In the genomic region with DNA sequence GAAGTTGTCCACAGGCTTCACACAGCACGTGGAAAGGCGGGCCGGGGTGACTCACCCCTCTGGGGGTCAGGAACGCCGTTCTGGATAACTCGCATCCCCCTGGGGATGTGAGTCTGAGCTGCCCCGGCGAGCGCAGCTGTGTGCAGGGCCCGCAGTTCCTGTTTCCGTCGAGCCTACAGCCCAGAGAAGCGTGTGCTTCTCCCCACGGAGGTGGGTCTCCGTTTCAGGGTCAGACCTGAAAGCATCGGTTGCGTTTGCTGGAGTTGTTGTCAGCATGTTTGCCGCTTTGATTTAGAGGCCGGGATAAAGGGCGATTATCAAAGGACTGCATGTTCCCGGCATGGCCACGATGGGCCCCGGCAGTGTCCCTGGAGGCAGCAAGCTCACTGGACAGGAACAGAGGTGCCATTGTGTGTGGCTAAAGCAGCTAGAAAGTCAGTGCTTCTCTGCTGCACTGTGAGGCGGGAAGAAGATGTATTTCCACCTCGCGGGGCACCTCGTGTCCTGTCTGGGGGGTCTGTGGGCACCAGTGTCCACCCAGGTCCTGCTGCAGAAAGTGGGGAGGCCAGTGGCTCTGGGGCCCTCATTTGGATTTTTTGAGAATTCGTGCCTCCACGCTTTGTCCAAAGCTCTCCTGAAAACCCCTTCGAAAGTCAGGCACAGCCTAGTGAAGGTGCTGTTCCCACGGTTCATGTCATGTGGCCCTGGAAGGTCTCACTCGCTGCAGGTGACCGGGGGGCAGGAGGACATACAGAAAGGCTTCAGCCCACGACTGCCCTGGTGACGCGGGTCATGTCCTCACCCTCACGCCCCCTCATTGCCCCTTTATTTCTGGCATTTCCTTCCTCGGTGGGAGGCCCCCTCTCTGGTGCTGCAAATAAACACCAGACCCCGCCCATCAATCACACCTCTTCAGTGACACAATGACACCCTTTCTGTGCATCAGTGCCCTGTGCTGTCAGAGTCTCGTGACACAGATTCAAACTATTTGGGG, we compare ENCODE assay signal across 1 cellular context.
TF ChIP-seq lines count a peak whose summit lies in the region.

No MANE protein-coding gene starts in this region.

TF ChIP-seq in HepG2, 621 proteins besides CTCF, POLR2A, EP300 and RAD21 (continued from another document and continues in another):
- TF ChIP-seq, protein P1, sequence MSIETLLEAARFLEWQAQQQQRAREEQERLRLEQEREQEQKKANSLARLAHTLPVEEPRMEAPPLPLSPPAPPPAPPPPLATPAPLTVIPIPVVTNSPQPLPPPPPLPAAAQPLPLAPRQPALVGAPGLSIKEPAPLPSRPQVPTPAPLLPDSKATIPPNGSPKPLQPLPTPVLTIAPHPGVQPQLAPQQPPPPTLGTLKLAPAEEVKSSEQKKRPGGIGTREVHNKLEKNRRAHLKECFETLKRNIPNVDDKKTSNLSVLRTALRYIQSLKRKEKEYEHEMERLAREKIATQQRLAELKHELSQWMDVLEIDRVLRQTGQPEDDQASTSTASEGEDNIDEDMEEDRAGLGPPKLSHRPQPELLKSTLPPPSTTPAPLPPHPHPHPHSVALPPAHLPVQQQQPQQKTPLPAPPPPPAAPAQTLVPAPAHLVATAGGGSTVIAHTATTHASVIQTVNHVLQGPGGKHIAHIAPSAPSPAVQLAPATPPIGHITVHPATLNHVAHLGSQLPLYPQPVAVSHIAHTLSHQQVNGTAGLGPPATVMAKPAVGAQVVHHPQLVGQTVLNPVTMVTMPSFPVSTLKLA (IDR thresholded peaks at IDR 0.05), result no peak
- 0 out of 2 replicates have a peak, but pooled peaks have one; percentile 35 for TF ChIP-seq NR2C2 (CRISPR knock-in tag; IDR thresholded peaks at IDR 0.05; ENCODE audit: borderline replicate concordance)
- TF ChIP-seq SAP130 (CRISPR knock-in tag; IDR thresholded peaks at IDR 0.05; ENCODE audit: low read depth), result peak; percentile 68
- no peak for TF ChIP-seq PAF1 (CRISPR knock-in tag; IDR thresholded peaks at IDR 0.05)
- TF ChIP-seq NFIC (IDR thresholded peaks at IDR 0.05; ENCODE audit: low read length), result no peak
- peak; percentile 59 for TF ChIP-seq XRCC5 (optimal IDR thresholded peaks at IDR 0.05; ENCODE audit: low read length)
- no peak for TF ChIP-seq NFRKB (IDR thresholded peaks at IDR 0.05)
- TF ChIP-seq TRIM24 (CRISPR knock-in tag; IDR thresholded peaks at IDR 0.05), result no peak
- TF ChIP-seq STAG1 (CRISPR knock-in tag; IDR thresholded peaks at IDR 0.05), result no peak
- no peak; the same call in 1 of the 2 replicates for TF ChIP-seq ZNF30 (CRISPR knock-in tag; IDR thresholded peaks at IDR 0.05)
- TF ChIP-seq, protein P2, sequence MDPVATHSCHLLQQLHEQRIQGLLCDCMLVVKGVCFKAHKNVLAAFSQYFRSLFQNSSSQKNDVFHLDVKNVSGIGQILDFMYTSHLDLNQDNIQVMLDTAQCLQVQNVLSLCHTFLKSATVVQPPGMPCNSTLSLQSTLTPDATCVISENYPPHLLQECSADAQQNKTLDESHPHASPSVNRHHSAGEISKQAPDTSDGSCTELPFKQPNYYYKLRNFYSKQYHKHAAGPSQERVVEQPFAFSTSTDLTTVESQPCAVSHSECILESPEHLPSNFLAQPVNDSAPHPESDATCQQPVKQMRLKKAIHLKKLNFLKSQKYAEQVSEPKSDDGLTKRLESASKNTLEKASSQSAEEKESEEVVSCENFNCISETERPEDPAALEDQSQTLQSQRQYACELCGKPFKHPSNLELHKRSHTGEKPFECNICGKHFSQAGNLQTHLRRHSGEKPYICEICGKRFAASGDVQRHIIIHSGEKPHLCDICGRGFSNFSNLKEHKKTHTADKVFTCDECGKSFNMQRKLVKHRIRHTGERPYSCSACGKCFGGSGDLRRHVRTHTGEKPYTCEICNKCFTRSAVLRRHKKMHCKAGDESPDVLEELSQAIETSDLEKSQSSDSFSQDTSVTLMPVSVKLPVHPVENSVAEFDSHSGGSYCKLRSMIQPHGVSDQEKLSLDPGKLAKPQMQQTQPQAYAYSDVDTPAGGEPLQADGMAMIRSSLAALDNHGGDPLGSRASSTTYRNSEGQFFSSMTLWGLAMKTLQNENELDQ (CRISPR knock-in tag; IDR thresholded peaks at IDR 0.05; ENCODE audit: borderline replicate concordance), result no peak
- TF ChIP-seq MTF2 (CRISPR knock-in tag; IDR thresholded peaks at IDR 0.05; ENCODE audit: borderline replicate concordance), result no peak
- TF ChIP-seq HOXA3 (CRISPR knock-in tag; IDR thresholded peaks at IDR 0.05), result no peak
- no peak for TF ChIP-seq JDP2 (CRISPR knock-in tag; IDR thresholded peaks at IDR 0.05; ENCODE audit: borderline replicate concordance)
- no peak for TF ChIP-seq SETDB1 (CRISPR knock-in tag; IDR thresholded peaks at IDR 0.05; ENCODE audit: borderline replicate concordance)
- no peak for TF ChIP-seq CHD2 (IDR thresholded peaks at IDR 0.05; ENCODE audit: low read depth, low read length)
- TF ChIP-seq, protein P3, sequence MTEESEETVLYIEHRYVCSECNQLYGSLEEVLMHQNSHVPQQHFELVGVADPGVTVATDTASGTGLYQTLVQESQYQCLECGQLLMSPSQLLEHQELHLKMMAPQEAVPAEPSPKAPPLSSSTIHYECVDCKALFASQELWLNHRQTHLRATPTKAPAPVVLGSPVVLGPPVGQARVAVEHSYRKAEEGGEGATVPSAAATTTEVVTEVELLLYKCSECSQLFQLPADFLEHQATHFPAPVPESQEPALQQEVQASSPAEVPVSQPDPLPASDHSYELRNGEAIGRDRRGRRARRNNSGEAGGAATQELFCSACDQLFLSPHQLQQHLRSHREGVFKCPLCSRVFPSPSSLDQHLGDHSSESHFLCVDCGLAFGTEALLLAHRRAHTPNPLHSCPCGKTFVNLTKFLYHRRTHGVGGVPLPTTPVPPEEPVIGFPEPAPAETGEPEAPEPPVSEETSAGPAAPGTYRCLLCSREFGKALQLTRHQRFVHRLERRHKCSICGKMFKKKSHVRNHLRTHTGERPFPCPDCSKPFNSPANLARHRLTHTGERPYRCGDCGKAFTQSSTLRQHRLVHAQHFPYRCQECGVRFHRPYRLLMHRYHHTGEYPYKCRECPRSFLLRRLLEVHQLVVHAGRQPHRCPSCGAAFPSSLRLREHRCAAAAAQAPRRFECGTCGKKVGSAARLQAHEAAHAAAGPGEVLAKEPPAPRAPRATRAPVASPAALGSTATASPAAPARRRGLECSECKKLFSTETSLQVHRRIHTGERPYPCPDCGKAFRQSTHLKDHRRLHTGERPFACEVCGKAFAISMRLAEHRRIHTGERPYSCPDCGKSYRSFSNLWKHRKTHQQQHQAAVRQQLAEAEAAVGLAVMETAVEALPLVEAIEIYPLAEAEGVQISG (CRISPR knock-in tag; IDR thresholded peaks at IDR 0.05), result peak; percentile 55
- TF ChIP-seq ZNF205 (CRISPR knock-in tag; IDR thresholded peaks at IDR 0.05), result no peak
- TF ChIP-seq ZSCAN9 (CRISPR knock-in tag; IDR thresholded peaks at IDR 0.05; ENCODE audit: borderline replicate concordance), result no peak; the same call in 1 of the 2 replicates
- TF ChIP-seq, protein P4, sequence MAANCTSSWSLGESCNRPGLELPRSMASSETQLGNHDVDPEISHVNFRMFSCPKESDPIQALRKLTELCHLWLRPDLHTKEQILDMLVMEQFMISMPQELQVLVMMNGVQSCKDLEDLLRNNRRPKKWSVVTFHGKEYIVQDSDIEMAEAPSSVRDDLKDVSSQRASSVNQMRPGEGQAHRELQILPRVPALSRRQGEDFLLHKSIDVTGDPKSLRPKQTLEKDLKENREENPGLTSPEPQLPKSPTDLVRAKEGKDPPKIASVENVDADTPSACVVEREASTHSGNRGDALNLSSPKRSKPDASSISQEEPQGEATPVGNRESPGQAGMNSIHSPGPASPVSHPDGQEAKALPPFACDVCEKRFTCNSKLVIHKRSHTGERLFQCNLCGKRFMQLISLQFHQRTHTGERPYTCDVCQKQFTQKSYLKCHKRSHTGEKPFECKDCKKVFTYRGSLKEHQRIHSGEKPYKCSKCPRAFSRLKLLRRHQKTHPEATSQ (CRISPR knock-in tag; IDR thresholded peaks at IDR 0.05; ENCODE audit: borderline replicate concordance), result no peak
- peak; percentile 86; the same call in 1 of the 2 replicates for TF ChIP-seq ZNF292 (CRISPR knock-in tag; IDR thresholded peaks at IDR 0.05; ENCODE audit: borderline replicate concordance, low read depth)
- 0 out of 2 replicates have a peak, but pooled peaks have one; percentile 86 for TF ChIP-seq ZNF44 (CRISPR knock-in tag; IDR thresholded peaks at IDR 0.05)
- TF ChIP-seq ZNF841 (CRISPR knock-in tag; IDR thresholded peaks at IDR 0.05; ENCODE audit: borderline replicate concordance), result no peak
- TF ChIP-seq, protein P5, sequence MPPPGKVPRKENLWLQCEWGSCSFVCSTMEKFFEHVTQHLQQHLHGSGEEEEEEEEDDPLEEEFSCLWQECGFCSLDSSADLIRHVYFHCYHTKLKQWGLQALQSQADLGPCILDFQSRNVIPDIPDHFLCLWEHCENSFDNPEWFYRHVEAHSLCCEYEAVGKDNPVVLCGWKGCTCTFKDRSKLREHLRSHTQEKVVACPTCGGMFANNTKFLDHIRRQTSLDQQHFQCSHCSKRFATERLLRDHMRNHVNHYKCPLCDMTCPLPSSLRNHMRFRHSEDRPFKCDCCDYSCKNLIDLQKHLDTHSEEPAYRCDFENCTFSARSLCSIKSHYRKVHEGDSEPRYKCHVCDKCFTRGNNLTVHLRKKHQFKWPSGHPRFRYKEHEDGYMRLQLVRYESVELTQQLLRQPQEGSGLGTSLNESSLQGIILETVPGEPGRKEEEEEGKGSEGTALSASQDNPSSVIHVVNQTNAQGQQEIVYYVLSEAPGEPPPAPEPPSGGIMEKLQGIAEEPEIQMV (CRISPR knock-in tag; IDR thresholded peaks at IDR 0.05; ENCODE audit: low read depth), result no peak; the same call in 1 of the 2 replicates
- TF ChIP-seq DDIT3 (CRISPR knock-in tag; IDR thresholded peaks at IDR 0.05), result no peak
- TF ChIP-seq GMEB1 (CRISPR knock-in tag; IDR thresholded peaks at IDR 0.05; ENCODE audit: borderline replicate concordance), result peak; percentile 34; the same call in 1 of the 2 replicates
- no peak for TF ChIP-seq MIER2 (CRISPR knock-in tag; IDR thresholded peaks at IDR 0.05)
- TF ChIP-seq ATF2 (CRISPR knock-in tag; IDR thresholded peaks at IDR 0.05), result no peak
- peak; percentile 10; the same call in 1 of the 2 replicates for TF ChIP-seq ZFP1 (CRISPR knock-in tag; IDR thresholded peaks at IDR 0.05)
- TF ChIP-seq, protein P6, sequence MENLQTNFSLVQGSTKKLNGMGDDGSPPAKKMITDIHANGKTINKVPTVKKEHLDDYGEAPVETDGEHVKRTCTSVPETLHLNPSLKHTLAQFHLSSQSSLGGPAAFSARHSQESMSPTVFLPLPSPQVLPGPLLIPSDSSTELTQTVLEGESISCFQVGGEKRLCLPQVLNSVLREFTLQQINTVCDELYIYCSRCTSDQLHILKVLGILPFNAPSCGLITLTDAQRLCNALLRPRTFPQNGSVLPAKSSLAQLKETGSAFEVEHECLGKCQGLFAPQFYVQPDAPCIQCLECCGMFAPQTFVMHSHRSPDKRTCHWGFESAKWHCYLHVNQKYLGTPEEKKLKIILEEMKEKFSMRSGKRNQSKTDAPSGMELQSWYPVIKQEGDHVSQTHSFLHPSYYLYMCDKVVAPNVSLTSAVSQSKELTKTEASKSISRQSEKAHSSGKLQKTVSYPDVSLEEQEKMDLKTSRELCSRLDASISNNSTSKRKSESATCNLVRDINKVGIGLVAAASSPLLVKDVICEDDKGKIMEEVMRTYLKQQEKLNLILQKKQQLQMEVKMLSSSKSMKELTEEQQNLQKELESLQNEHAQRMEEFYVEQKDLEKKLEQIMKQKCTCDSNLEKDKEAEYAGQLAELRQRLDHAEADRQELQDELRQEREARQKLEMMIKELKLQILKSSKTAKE (CRISPR knock-in tag; IDR thresholded peaks at IDR 0.05; ENCODE audit: borderline replicate concordance), result 0 out of 2 replicates have a peak, but pooled peaks have one; percentile 32
- TF ChIP-seq ZNF816 (CRISPR knock-in tag; IDR thresholded peaks at IDR 0.05; ENCODE audit: borderline replicate concordance), result no peak
- TF ChIP-seq, protein P7, sequence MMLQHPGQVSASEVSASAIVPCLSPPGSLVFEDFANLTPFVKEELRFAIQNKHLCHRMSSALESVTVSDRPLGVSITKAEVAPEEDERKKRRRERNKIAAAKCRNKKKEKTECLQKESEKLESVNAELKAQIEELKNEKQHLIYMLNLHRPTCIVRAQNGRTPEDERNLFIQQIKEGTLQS (CRISPR knock-in tag; IDR thresholded peaks at IDR 0.05), result no peak
- TF ChIP-seq ZBTB20 (CRISPR knock-in tag; IDR thresholded peaks at IDR 0.05; ENCODE audit: borderline replicate concordance, low read depth), result no peak; the same call in 1 of the 2 replicates
- no peak for TF ChIP-seq KAT2B (IDR thresholded peaks at IDR 0.05; ENCODE audit: borderline replicate concordance, low read depth, low read length)
- peak; percentile 33; the same call in 1 of the 2 replicates for TF ChIP-seq ZNF501 (CRISPR knock-in tag; IDR thresholded peaks at IDR 0.05)
- TF ChIP-seq ZNF207 (IDR thresholded peaks at IDR 0.05; ENCODE audit: borderline replicate concordance), result no peak
- no peak for TF ChIP-seq ZIK1 (CRISPR knock-in tag; IDR thresholded peaks at IDR 0.05; ENCODE audit: borderline replicate concordance, low read depth)
- no peak for TF ChIP-seq GZF1 (CRISPR knock-in tag; IDR thresholded peaks at IDR 0.05)
- TF ChIP-seq ZNF703 (CRISPR knock-in tag; IDR thresholded peaks at IDR 0.05; ENCODE audit: borderline replicate concordance), result no peak
- no peak; the same call in 1 of the 2 replicates for TF ChIP-seq ZNF788 (CRISPR knock-in tag; IDR thresholded peaks at IDR 0.05; ENCODE audit: borderline replicate concordance)
- no peak for TF ChIP-seq JARID2 (CRISPR knock-in tag; IDR thresholded peaks at IDR 0.05; ENCODE audit: insufficient replicate concordance)
- TF ChIP-seq ZFP36L1 (CRISPR knock-in tag; IDR thresholded peaks at IDR 0.05), result no peak
- TF ChIP-seq KMT2B (CRISPR knock-in tag; IDR thresholded peaks at IDR 0.05), result no peak
- TF ChIP-seq ZNF33A (CRISPR knock-in tag; IDR thresholded peaks at IDR 0.05; ENCODE audit: borderline replicate concordance), result no peak
- TF ChIP-seq SIX4 (CRISPR knock-in tag; IDR thresholded peaks at IDR 0.05), result no peak
